9 cellular contexts compared by ENCODE assay signal in genomic region chr15:41512078-41512394, GRCh38. TPM values are rescaled to one million over a fixed set of nuclear protein-coding genes. Genes with fewer than 3 reads are reported as not detected.
DNase-seq lines count a peak whose midpoint lies in the region; ATAC-seq, FAIRE-seq and TF ChIP-seq lines count a peak whose summit lies in the region.
"Had no signal": no experiment of that assay in that cellular context is flagged by ENCODE, and none has a peak within 500 bp of the region (broad histone marks: within the 10 kb centered on the region; RNA-seq: fewer than 3 reads in every experiment).

No MANE protein-coding gene starts in this region.

- no peak for TF ChIP-seq RAD21 in GM12878 (IDR thresholded peaks at IDR 0.05; ENCODE audit: insufficient read depth, low read depth, low read length)

- no peaks in the 10 kb centered on the region for H3K79me2 ChIP-seq in GM12878 (ENCODE audit: control insufficient read depth, insufficient read depth, low read length)

- no peak overlapping the region for H3K9ac ChIP-seq in GM12878 (ENCODE audit: control insufficient read depth, insufficient read depth, low read length)

- in situ Hi-C loops in GM12878 (cut with MboI), result no loop called here

- SMC1A ChIA-PET in GM12878 (lab: Charles Lee; ENCODE audit: uncharacterized antibody, unreplicated experiment), result no interaction called here

- CTCF ChIA-PET in A673 (lab: Charles Lee) (interaction anchor here (0.6 kb wide), 1 partner anchor 8 kb away, joined by 4 read pairs; no protein-coding TSS in a partner anchor), GM12878 (lab: Yijun Ruan, JAX) (no interaction called here)

- no peak for TF ChIP-seq POLR2A in GM12878 (IDR thresholded peaks at IDR 0.05; ENCODE audit: low read depth, low read length)

- TF ChIP-seq CTCF in A673 (conservative IDR thresholded peaks at IDR 0.05; ENCODE audit: low read depth, low read length) (0 out of 2 replicates have a peak, but pooled peaks have one; percentile 17), GM20000 (IDR thresholded peaks at IDR 0.05; ENCODE audit: extremely low read depth, missing control alignments) (no peak), GM12878 (IDR thresholded peaks at IDR 0.05 in 2 of 3, conservative IDR thresholded peaks at IDR 0.05 in 1 of 3; ENCODE audit: control insufficient read depth in 2 of 3, extremely low read depth in 1 of 3, insufficient read depth in 1 of 3, low read depth in 3 of 3, low read length in 3 of 3) (no peak)

- no peaks in the 10 kb centered on the region for H4K20me1 ChIP-seq in GM12878 (ENCODE audit: control insufficient read depth, insufficient read depth)

- RAD21 ChIA-PET in GM12878 (lab: Charles Lee; ENCODE audit: unreplicated experiment), result no interaction called here

- no peaks in the 10 kb centered on the region for H3K36me3 ChIP-seq in A673 (ENCODE audit: insufficient read depth, low read length, poor library complexity, severe bottlenecking)
- H3K36me3 ChIP-seq in GM12878 (ENCODE audit: control insufficient read depth in 2 of 2, insufficient read depth in 2 of 2, low read length in 1 of 2), result 0 out of 4 replicates have a peak, but pooled peaks cover 0 to under 1% of the 10 kb centered on the region in 2 experiments

- no peak overlapping the region for H3K27ac ChIP-seq in A673 (ENCODE audit: low read depth, low read length, poor library complexity, severe bottlenecking)
- no peak overlapping the region for H3K27ac ChIP-seq in GM12878 (ENCODE audit: control insufficient read depth, insufficient read depth)

- ATAC-seq in GM12878 (peak; percentile 20), HG02970 (IDR thresholded peaks at IDR 0.05; ENCODE audit: low FRiP score, unreplicated experiment) (no peak)

- peak overlapping the region; percentile 96 for H3K4me2 ChIP-seq in GM12878 (ENCODE audit: control insufficient read depth, insufficient read depth)

- FAIRE-seq in GM12878 (lab: Jason Lieb, UNC), result no peak

- no peak overlapping the region for H2AFZ ChIP-seq in GM12878 (ENCODE audit: control insufficient read depth, low read depth, low read length)

- no peak for DNase-seq in A673 (ENCODE audit: low spot score)
- peak; percentile 73 for DNase-seq in GM20000 (ENCODE audit: low spot score)
- no peak for DNase-seq in GM12878 (ENCODE audit: low read depth, low spot score)
- DNase-seq in myocyte (ENCODE audit: low read depth), result peak; percentile 27
- no peak for DNase-seq in epidermal melanocyte (ENCODE audit: insufficient read length, low spot score)
- DNase-seq in posterior cingulate gyrus, result no peak
- no peak for DNase-seq in SHP77 (lab: John Stamatoyannopoulos, UW)
- DNase-seq: GDM1 had no signal

- POLR2A ChIA-PET in A673 (lab: Charles Lee; ENCODE audit: low non-redundant PET) (no interaction called here), GM12878 (lab: Charles Lee) (no interaction called here)

- H3K9me3 ChIP-seq in A673 (ENCODE audit: low read depth, low read length, poor library complexity, severe bottlenecking), result no peaks in the 10 kb centered on the region
- no peaks in the 10 kb centered on the region for H3K9me3 ChIP-seq in GM12878 (replicated peaks; ENCODE audit: control insufficient read depth, insufficient read depth, low read length)

- BruUV-seq in A673 (replicated peaks; lab: Mats Ljungman, UMichigan) (no TSS peak), GM12878 (replicated peaks; lab: Mats Ljungman, UMichigan) (no TSS peak)

- WGBS in GM12878 (ENCODE audit: insufficient coverage, insufficient replicate concordance, low lambda C conversion rate, missing lambda C conversion rate), result 13% methylated on average over 25 of the region's 30 CpGs

- H3K27me3 ChIP-seq in A673 (replicated peaks; ENCODE audit: insufficient read depth, low read depth, low read length, poor library complexity) (peaks cover 11% of the 10 kb centered on the region), GM12878 (replicated peaks in 1 of 2; ENCODE audit: control insufficient read depth in 2 of 2, insufficient read depth in 2 of 2, low read length in 1 of 2) (peaks cover 5 to 20% of the 10 kb centered on the region in 2 experiments)

- H3K4me1 ChIP-seq in A673 (ENCODE audit: insufficient read depth, low read length, poor library complexity, severe bottlenecking) (peaks cover 20% of the 10 kb centered on the region), GM12878 (ENCODE audit: control insufficient read depth, insufficient read depth, low read length) (peaks cover 23% of the 10 kb centered on the region)

- TF ChIP-seq EP300 in GM12878 (IDR thresholded peaks at IDR 0.05; ENCODE audit: borderline replicate concordance in 1 of 2, control insufficient read depth in 1 of 2, low read depth in 2 of 2, low read length in 2 of 2), result no peak

- intact Hi-C loops in A673 (cut with micrococcal nuclease; ENCODE audit: unreplicated experiment) (no loop called here), GM12878 (cut with micrococcal nuclease; ENCODE audit: unreplicated experiment) (no loop called here), posterior cingulate gyrus (cut with DNase I) (no loop called here)

- H3K4me3 ChIP-seq in A673 (ENCODE audit: low read depth, low read length, poor library complexity, severe bottlenecking), result peak overlapping the region; percentile 59
- H3K4me3 ChIP-seq in GM12878, result no peak overlapping the region

RNA-seq across cellular contexts. Expression of gene LTK, which starts 1.6 kb away (rescaled TPM):
- total RNA-seq in A673 (2021) (3.8 and 5.4 TPM in 2 replicates), GM12878 (2014; rRNA removed) (0.33 and 0.45 TPM in 2 replicates), GM12878 (2014; rRNA removed; fragmentation: Illumina TruSeq; extraction: Trizol) (0.13 and 0.14 TPM in 2 replicates), GM12878 (2021) (0.61 and 0.80 TPM in 2 replicates), myocyte (6.4 and 6.6 TPM in 2 replicates)
- total RNA-seq in GM12878 (2013; cell fraction: nucleolus; rRNA removed), result 5.0 and 6.4 TPM in 2 replicates
- polyA plus RNA-seq in GM12878 (2011; ENCODE audit: low read depth), result not detected
- polyA plus RNA-seq in GM12878 (2011; rRNA removed) (0.09 and 0.18 TPM in 2 replicates), GM12878 (2014; fragmentation: Illumina TruSeq; extraction: Trizol) (0.22 TPM in 1 of 2 replicates, not detected in the other), GM12878 (2014; fragmentation: Nextera tagmentation; extraction: Ambion mirVana) (under 1 TPM in 1 of 2 experiments, not detected in 1; 0.07 TPM), GM12878 (2014; rRNA removed) (0.33 and 0.54 TPM in 2 replicates), GM12878 (2016; fragmentation: Nextera tagmentation; extraction: Ambion mirVana) (under 1 TPM; 0.11 to 0.20 TPM)
- 0.15 and 0.22 TPM in 2 replicates for polyA plus RNA-seq in GM12878 (2011; cell fraction: cytosol; rRNA removed)
- polyA plus RNA-seq in GM12878 (2011; cell fraction: nucleus; rRNA removed), result 2.2 and 2.6 TPM in 2 replicates
- 0.42 and 0.46 TPM in 2 replicates for polyA plus RNA-seq in GM12878 (2012)
- polyA minus RNA-seq in GM12878 (2011; rRNA and poly(A)+ RNA removed), result 0.46 TPM in 1 of 2 replicates, not detected in the other
- polyA minus RNA-seq in GM12878 (2011; cell fraction: cytosol; rRNA and poly(A)+ RNA removed), result 0.80 TPM in 1 of 2 replicates, not detected in the other
- polyA minus RNA-seq in GM12878 (2011; cell fraction: nucleus; rRNA and poly(A)+ RNA removed), result 0.24 TPM in 1 of 2 replicates, not detected in the other
- polyA plus RNA-seq in myocyte (2012), result 0.77 TPM

RNA-seq across cellular contexts. Expression of gene ITPKA, which starts 18.4 kb away (rescaled TPM):
- total RNA-seq in A673 (2021) (4.3 and 5.6 TPM in 2 replicates), GM12878 (2014; rRNA removed) (0.54 and 0.90 TPM in 2 replicates), GM12878 (2014; rRNA removed; fragmentation: Illumina TruSeq; extraction: Trizol) (0.27 and 0.32 TPM in 2 replicates), GM12878 (2021) (0.64 and 0.67 TPM in 2 replicates), myocyte (6.2 and 10.7 TPM in 2 replicates)
- total RNA-seq in GM12878 (2013; cell fraction: nucleolus; rRNA removed), result 0.71 and 1.6 TPM in 2 replicates
- 0.17 TPM for polyA plus RNA-seq in GM12878 (2011; ENCODE audit: low read depth)
- polyA plus RNA-seq in GM12878 (2011; rRNA removed) (0.48 and 1.5 TPM in 2 replicates), GM12878 (2014; fragmentation: Illumina TruSeq; extraction: Trizol) (0.04 TPM in 1 of 2 replicates, not detected in the other), GM12878 (2014; fragmentation: Nextera tagmentation; extraction: Ambion mirVana) (under 1 TPM in 1 of 2 experiments, not detected in 1; 0.07 TPM), GM12878 (2014; rRNA removed) (0.73 and 0.91 TPM in 2 replicates), GM12878 (2016; fragmentation: Nextera tagmentation; extraction: Ambion mirVana) (under 1 TPM; 0.12 to 0.49 TPM)
- polyA plus RNA-seq in GM12878 (2011; cell fraction: cytosol; rRNA removed), result 2.2 and 2.3 TPM in 2 replicates
- 4.1 and 6.0 TPM in 2 replicates for polyA plus RNA-seq in GM12878 (2011; cell fraction: nucleus; rRNA removed)
- 0.32 and 0.88 TPM in 2 replicates for polyA plus RNA-seq in GM12878 (2012)
- 1.1 and 1.8 TPM in 2 replicates for polyA minus RNA-seq in GM12878 (2011; rRNA and poly(A)+ RNA removed)
- polyA minus RNA-seq in GM12878 (2011; cell fraction: cytosol; rRNA and poly(A)+ RNA removed), result 1.6 and 2.1 TPM in 2 replicates
- polyA minus RNA-seq in GM12878 (2011; cell fraction: nucleus; rRNA and poly(A)+ RNA removed), result 0.77 and 1.9 TPM in 2 replicates
- polyA plus RNA-seq in myocyte (2012), result 1.1 TPM

RNA-seq across cellular contexts. Expression of gene RPAP1, which starts 32.0 kb away (rescaled TPM):
- total RNA-seq in A673 (2021), result 68.7 and 69.8 TPM in 2 replicates
- total RNA-seq in GM12878 (2013; cell fraction: nucleolus; rRNA removed), result 57.3 and 60.8 TPM in 2 replicates
- total RNA-seq in GM12878 (2014; rRNA removed), result 14.3 and 16.5 TPM in 2 replicates
- 6.7 and 7.0 TPM in 2 replicates for total RNA-seq in GM12878 (2014; rRNA removed; fragmentation: Illumina TruSeq; extraction: Trizol)
- total RNA-seq in GM12878 (2021), result 39.9 and 50.6 TPM in 2 replicates
- polyA plus RNA-seq in GM12878 (2011; ENCODE audit: low read depth), result 15.0 TPM
- 3.7 and 7.4 TPM in 2 replicates for polyA plus RNA-seq in GM12878 (2011; rRNA removed)
- polyA plus RNA-seq in GM12878 (2011; cell fraction: cytosol; rRNA removed), result 9.0 and 9.1 TPM in 2 replicates
- 29.1 and 37.5 TPM in 2 replicates for polyA plus RNA-seq in GM12878 (2011; cell fraction: nucleus; rRNA removed)
- 20.4 and 23.6 TPM in 2 replicates for polyA plus RNA-seq in GM12878 (2012)
- 6.9 and 11.3 TPM in 2 replicates for polyA plus RNA-seq in GM12878 (2014; fragmentation: Illumina TruSeq; extraction: Trizol)
- polyA plus RNA-seq in GM12878 (2014; fragmentation: Nextera tagmentation; extraction: Ambion mirVana), result 1 to 10 TPM; 6.0 to 7.7 TPM
- polyA plus RNA-seq in GM12878 (2014; rRNA removed), result 13.5 and 20.1 TPM in 2 replicates
- polyA plus RNA-seq in GM12878 (2016; fragmentation: Nextera tagmentation; extraction: Ambion mirVana), result 10 to 100 TPM; 27.5 to 28.1 TPM
- polyA minus RNA-seq in GM12878 (2011; rRNA and poly(A)+ RNA removed), result 8.6 and 15.8 TPM in 2 replicates
- polyA minus RNA-seq in GM12878 (2011; cell fraction: cytosol; rRNA and poly(A)+ RNA removed), result 8.3 and 15.6 TPM in 2 replicates
- 16.0 and 26.5 TPM in 2 replicates for polyA minus RNA-seq in GM12878 (2011; cell fraction: nucleus; rRNA and poly(A)+ RNA removed)
- 15.9 and 20.4 TPM in 2 replicates for total RNA-seq in myocyte
- polyA plus RNA-seq in myocyte (2012), result 22.1 TPM

RNA-seq across cellular contexts. Expression of gene TYRO3, which starts 47.0 kb away (rescaled TPM):
- total RNA-seq in A673 (2021), result 26.0 and 32.5 TPM in 2 replicates
- total RNA-seq in GM12878 (2013; cell fraction: nucleolus; rRNA removed), result 0.76 TPM in 1 of 2 replicates, not detected in the other
- total RNA-seq in GM12878 (2014; rRNA removed), result 0.06 and 0.54 TPM in 2 replicates
- 0.09 TPM in 1 of 2 replicates, not detected in the other for total RNA-seq in GM12878 (2014; rRNA removed; fragmentation: Illumina TruSeq; extraction: Trizol)
- total RNA-seq in GM12878 (2021), result 0.28 and 0.64 TPM in 2 replicates
- polyA plus RNA-seq in GM12878 (2011; ENCODE audit: low read depth), result 0.09 TPM
- 0.08 TPM in 1 of 2 replicates, not detected in the other for polyA plus RNA-seq in GM12878 (2011; rRNA removed)
- 0.12 and 0.15 TPM in 2 replicates for polyA plus RNA-seq in GM12878 (2011; cell fraction: cytosol; rRNA removed)
- 0.19 TPM in 1 of 2 replicates, not detected in the other for polyA plus RNA-seq in GM12878 (2011; cell fraction: nucleus; rRNA removed)
- polyA plus RNA-seq in GM12878 (2012), result 0.09 and 0.22 TPM in 2 replicates
- polyA plus RNA-seq in GM12878 (2014; fragmentation: Illumina TruSeq; extraction: Trizol), result 0.16 and 0.19 TPM in 2 replicates
- not detected for polyA plus RNA-seq in GM12878 (2014; fragmentation: Nextera tagmentation; extraction: Ambion mirVana)
- polyA plus RNA-seq in GM12878 (2014; rRNA removed), result 0.28 TPM in 1 of 2 replicates, not detected in the other
- under 1 TPM in 1 of 2 experiments, not detected in 1; 0.16 TPM for polyA plus RNA-seq in GM12878 (2016; fragmentation: Nextera tagmentation; extraction: Ambion mirVana)
- polyA minus RNA-seq in GM12878 (2011; rRNA and poly(A)+ RNA removed), result 0.15 TPM in 1 of 2 replicates, not detected in the other
- polyA minus RNA-seq in GM12878 (2011; cell fraction: cytosol; rRNA and poly(A)+ RNA removed), result not detected in 2 replicates
- polyA minus RNA-seq in GM12878 (2011; cell fraction: nucleus; rRNA and poly(A)+ RNA removed), result not detected in 2 replicates
- 3.9 and 9.6 TPM in 2 replicates for total RNA-seq in myocyte
- polyA plus RNA-seq in myocyte (2012), result 12.4 TPM

Comparison
In these comparisons a context has a peak if more than half of its experiments do, and no peak if none do; other contexts are left out.
1. DNase-seq: peak in GM20000 (single experiment) and myocyte (single experiment); none in A673 (single experiment), GM12878 (single experiment), epidermal melanocyte (single experiment), posterior cingulate gyrus (0 of 10) and SHP77 (0 of 2).